ENCODE assay signal across 18 cellular contexts in the genomic region with DNA sequence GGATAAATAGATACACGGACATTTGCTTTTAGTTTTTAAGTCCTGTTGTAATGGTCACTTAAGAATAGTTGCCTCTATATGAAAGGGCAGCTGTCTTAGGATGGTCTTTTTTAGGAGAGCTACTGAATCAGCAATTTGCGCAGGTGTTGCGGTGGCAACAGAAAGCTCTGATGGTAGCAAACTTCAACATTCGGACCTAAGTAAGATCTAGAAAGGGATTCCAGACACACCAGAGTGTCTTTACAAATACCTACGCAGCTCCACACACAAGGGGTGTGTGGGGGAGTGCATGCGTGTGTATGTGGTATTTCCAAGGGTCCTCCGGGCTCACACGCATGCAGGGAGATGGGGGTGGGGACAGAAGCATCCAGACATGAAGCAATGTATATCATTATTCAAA.
DNase-seq lines count a peak whose midpoint lies in the region; ATAC-seq and TF ChIP-seq lines count a peak whose summit lies in the region.
"Had no signal": no experiment of that assay in that cellular context is flagged by ENCODE, and none has a peak within 500 bp of the region (broad histone marks: within the 10 kb centered on the region; RNA-seq: fewer than 3 reads in every experiment).

No MANE protein-coding gene starts in this region.

- H3F3A ChIP-seq in MM.1S (ENCODE audit: insufficient read depth, low read length), result peaks cover 25% of the 10 kb centered on the region

- no peaks in the 10 kb centered on the region for H3K9me3 Mint-ChIP-seq in endothelial cell (ENCODE audit: unreplicated experiment)
- H3K9me3 Mint-ChIP-seq: CD4-positive, CD25-positive, alpha-beta regulatory T cell; CD8-positive, alpha-beta T cell; HFFc6 had no signal

- peaks cover 42% of the 10 kb centered on the region for H3K4me1 Mint-ChIP-seq in endothelial cell (ENCODE audit: unreplicated experiment)
- H3K4me1 Mint-ChIP-seq: B cell had no signal

- H3K9me3 ChIP-seq in MM.1S (replicated peaks; ENCODE audit: insufficient read depth, low read length) (no peaks in the 10 kb centered on the region), SK-N-MC (ENCODE audit: low read depth, low read length) (no peaks in the 10 kb centered on the region), psoas muscle (no peaks in the 10 kb centered on the region)
- H3K9me3 ChIP-seq: BLaER1, Caco-2, HAP-1 had no signal

- H3K4me3 Mint-ChIP-seq in endothelial cell (ENCODE audit: unreplicated experiment), result no peak overlapping the region
- H3K4me3 Mint-ChIP-seq: B cell; CD4-positive, CD25-positive, alpha-beta regulatory T cell; CD8-positive, alpha-beta T cell; HFFc6 had no signal

- peak; percentile 96 for DNase-seq in MM.1S
- DNase-seq in SK-N-MC (ENCODE audit: low read depth, low spot score), result no peak
- no peak for DNase-seq in psoas muscle
- no peak for DNase-seq in endothelial cell (ENCODE audit: low spot score)
- DNase-seq in GM19240 (ENCODE audit: insufficient read length, low spot score), result no peak
- no peak for DNase-seq in KBM-7
- no peak for DNase-seq in islet precursor cell
- DNase-seq: Caco-2; CD4-positive, CD25-positive, alpha-beta regulatory T cell; DMS153; DND-41; GOT3; HFFc6 had no signal

- WGBS in psoas muscle, 3 donors, result 62 to 75% (median 66%) methylated on average over 8 of the region's 8 CpGs

- peak overlapping the region; percentile 82 for H3K4me2 ChIP-seq in MM.1S (ENCODE audit: low read depth, low read length)
- H3K4me2 ChIP-seq: BLaER1 had no signal

- peak overlapping the region; percentile 20; the same call in 1 of the 2 replicates for H2AFZ ChIP-seq in MM.1S (ENCODE audit: low read length)

- peaks cover 39% of the 10 kb centered on the region for H3K4me1 ChIP-seq in MM.1S (ENCODE audit: low read length)
- H3K4me1 ChIP-seq in psoas muscle, result no peaks in the 10 kb centered on the region
- H3K4me1 ChIP-seq: Caco-2, HAP-1 had no signal

- in situ Hi-C loops in KBM-7 (cut with MboI; ENCODE audit: low pct_unique_long_range_greater_than_20kb, low sequenced_read_pairs), result no loop called here

- ATAC-seq in psoas muscle, result no peak
- ATAC-seq: CD8-positive, alpha-beta T cell had no signal

- H4K20me1 ChIP-seq in MM.1S (ENCODE audit: insufficient read depth, low read length), result no peaks in the 10 kb centered on the region
- H4K20me1 ChIP-seq: BLaER1 had no signal

- no peaks in the 10 kb centered on the region for H3K27me3 ChIP-seq in MM.1S (replicated peaks; ENCODE audit: insufficient read depth, low read length)
- peaks cover 0 to 66% (median 3%) of the 10 kb centered on the region in 3 donors for H3K27me3 ChIP-seq in psoas muscle (ENCODE audit: insufficient read depth in 3 of 3, low read length in 2 of 3)
- H3K27me3 ChIP-seq: BLaER1 had no signal

- H3K36me3 ChIP-seq in MM.1S (replicated peaks; ENCODE audit: insufficient read depth, low read length) (no peaks in the 10 kb centered on the region), SK-N-MC (ENCODE audit: insufficient read depth, low read length) (no peaks in the 10 kb centered on the region), psoas muscle (ENCODE audit: insufficient read depth in 1 of 2, low read depth in 1 of 2) (no peaks in the 10 kb centered on the region)
- H3K36me3 ChIP-seq: BLaER1, HAP-1 had no signal

- intact Hi-C loops in psoas muscle (cut with DNase I), result loop anchor here in 1 of 2 donors (10.0 kb wide), 1 partner anchor 404 kb away; no protein-coding TSS in a partner anchor

- no peaks in the 10 kb centered on the region for H3K36me3 Mint-ChIP-seq in endothelial cell (ENCODE audit: low read depth, unreplicated experiment)
- H3K36me3 Mint-ChIP-seq: CD4-positive, CD25-positive, alpha-beta regulatory T cell; CD8-positive, alpha-beta T cell had no signal

- H3K79me2 ChIP-seq in MM.1S (ENCODE audit: low read length), result no peaks in the 10 kb centered on the region

- H3K27ac ChIP-seq in MM.1S (ENCODE audit: low read length) (peak overlapping the region; percentile 98), SK-N-MC (peak overlapping the region; percentile 95), psoas muscle (peak overlapping the region; percentile 31)
- H3K27ac ChIP-seq: BLaER1, C4-2B had no signal

- H3K9ac ChIP-seq in MM.1S (ENCODE audit: low read length), result peak overlapping the region; percentile 87
- H3K9ac ChIP-seq in SK-N-MC (ENCODE audit: insufficient read length), result peak overlapping the region; percentile 45
- H3K9ac ChIP-seq: BLaER1 had no signal

- no peaks in the 10 kb centered on the region for H3K9me2 ChIP-seq in MM.1S (replicated peaks; ENCODE audit: insufficient read depth, low read length)

- TF ChIP-seq CTCF in MM.1S (IDR thresholded peaks at IDR 0.05; ENCODE audit: low read length) (no peak), psoas muscle (IDR thresholded peaks at IDR 0.05) (no peak), endothelial cell (IDR thresholded peaks at IDR 0.05; ENCODE audit: unreplicated experiment) (no peak)

- no peak overlapping the region for H3K27ac Mint-ChIP-seq in endothelial cell (ENCODE audit: unreplicated experiment)
- H3K27ac Mint-ChIP-seq: B cell; CD4-positive, CD25-positive, alpha-beta regulatory T cell; CD8-positive, alpha-beta T cell; HFFc6 had no signal

- H3K27me3 Mint-ChIP-seq in endothelial cell (ENCODE audit: unreplicated experiment), result peaks cover 3% of the 10 kb centered on the region
- H3K27me3 Mint-ChIP-seq: CD4-positive, CD25-positive, alpha-beta regulatory T cell had no signal

- H3K4me3 ChIP-seq in MM.1S (ENCODE audit: low read length), result peak overlapping the region; percentile 35
- peak overlapping the region; percentile 68; the same call in 1 of the 2 replicates for H3K4me3 ChIP-seq in SK-N-MC
- H3K4me3 ChIP-seq in psoas muscle, result peak overlapping the region; percentile 10
- H3K4me3 ChIP-seq: BLaER1, HAP-1 had no signal

Comparison
In these comparisons a context has a peak if more than half of its experiments do, and no peak if none do; other contexts are left out.
1. H3K27ac ChIP-seq: peak in every context shown above with its lines; median percentile 98 in MM.1S; 95 in SK-N-MC; 31 in psoas muscle.
2. H3K4me3 ChIP-seq: peak in every context shown above with its lines; median percentile 68 in SK-N-MC; 35 in MM.1S; 10 in psoas muscle.